In genomic region chr1:56404561-56405030, GRCh38 we compare ENCODE assay signal across 19 cellular contexts.
DNase-seq lines count a peak whose midpoint lies in the region; ATAC-seq, FAIRE-seq and TF ChIP-seq lines count a peak whose summit lies in the region.
"Had no signal": no experiment of that assay in that cellular context is flagged by ENCODE, and none has a peak within 500 bp of the region (broad histone marks: within the 10 kb centered on the region; RNA-seq: fewer than 3 reads in every experiment).

No MANE protein-coding gene starts in this region.

- H3K36me3 ChIP-seq in BLaER1 (no peaks in the 10 kb centered on the region), GM12878 (ENCODE audit: control insufficient read depth in 2 of 2, insufficient read depth in 2 of 2, low read length in 1 of 2) (no peaks in the 10 kb centered on the region)
- H3K36me3 ChIP-seq: colonic mucosa, neutrophil had no signal

- H3K9ac ChIP-seq in BLaER1 (no peak overlapping the region), GM12878 (ENCODE audit: control insufficient read depth, insufficient read depth, low read length) (no peak overlapping the region)

- peak; percentile 10; the same call in 2 of the 3 replicates for ATAC-seq in GM12878
- ATAC-seq in left cardiac atrium: peak; percentile 88 to 96
- ATAC-seq in GM21381 (IDR thresholded peaks at IDR 0.05; ENCODE audit: unreplicated experiment): no peak

- in situ Hi-C loops in GM12878 (cut with MboI): no loop called here

- DNase-seq in GM12878 (ENCODE audit: low read depth, low spot score) (no peak), left cardiac atrium (peak; percentile 52), smooth muscle cell of the brain vasculature (ENCODE audit: low read depth, low spot score) (peak; percentile 4), cerebellar cortex (ENCODE audit: low spot score) (no peak), A172 (ENCODE audit: low spot score) (no peak)
- DNase-seq in activated effector memory CD4-positive, alpha-beta T cell treated with Interleukin-2 at 50 U/mL for 16 hours: no peak
- DNase-seq: ACHN; activated CD4-positive, alpha-beta memory T cell treated with anti-CD3 and anti-CD28 coated beads, Interleukin-2, amount 10 ng/mL, durations not matched to agents 7 days and 5 days; activated T-cell treated with anti-CD3 and anti-CD28 coated beads, Interleukin-2, amount 50 U/mL, for 48 hours; colonic mucosa; COR-L47; immature natural killer cell; NCI-H1105 treated with DMSO at 0.1 percent for 48 hours; stimulated activated CD4-positive, alpha-beta T cell treated with anti-CD3 and anti-CD28 coated beads, Interleukin-4, amount 100 ng/mL, for 4 hours; SW 1271 had no signal

- H4K20me1 ChIP-seq in BLaER1 (no peaks in the 10 kb centered on the region), GM12878 (ENCODE audit: control insufficient read depth, insufficient read depth) (no peaks in the 10 kb centered on the region)

- H3K79me2 ChIP-seq in GM12878 (ENCODE audit: control insufficient read depth, insufficient read depth, low read length): no peaks in the 10 kb centered on the region

- WGBS in GM12878 (ENCODE audit: insufficient coverage, insufficient replicate concordance, low lambda C conversion rate, missing lambda C conversion rate): under 1% methylated on average over 7 of the region's 7 CpGs

- RAD21 ChIA-PET in GM12878 (lab: Charles Lee; ENCODE audit: unreplicated experiment): interaction anchor here (0.5 to 1.4 kb wide), 2 partner anchors 127 to 173 kb away, joined by 3 to 6 read pairs; no protein-coding TSS in a partner anchor

- FAIRE-seq in GM12878 (lab: Jason Lieb, UNC): no peak
- FAIRE-seq: GM12891 had no signal

- no peak for TF ChIP-seq EP300 in GM12878 (IDR thresholded peaks at IDR 0.05; ENCODE audit: borderline replicate concordance in 1 of 2, control insufficient read depth in 1 of 2, low read depth in 2 of 2, low read length in 2 of 2)

- POLR2A ChIA-PET in GM12878 (lab: Charles Lee): no interaction called here

- intact Hi-C loops in GM12878 (cut with micrococcal nuclease; ENCODE audit: unreplicated experiment): loop anchor here (5.0 kb wide), 1 partner anchor 702 kb away; no protein-coding TSS in a partner anchor
- intact Hi-C loops in left cardiac atrium (cut with DNase I): no loop called here

- CTCF ChIA-PET in GM12878 (lab: Yijun Ruan, JAX): interaction anchor here (1.5 to 12.9 kb wide), 2 partner anchors 66 to 175 kb away, joined by 3 to 257 read pairs; partner anchors contain the start of gene PLPP3

- TF ChIP-seq POLR2A in GM12878 (IDR thresholded peaks at IDR 0.05; ENCODE audit: low read depth, low read length): no peak

- no peak for TF ChIP-seq RAD21 in GM12878 (IDR thresholded peaks at IDR 0.05; ENCODE audit: insufficient read depth, low read depth, low read length)

- no peaks in the 10 kb centered on the region for H3K27me3 ChIP-seq in BLaER1
- H3K27me3 ChIP-seq in GM12878 (replicated peaks in 1 of 2; ENCODE audit: control insufficient read depth in 2 of 2, insufficient read depth in 2 of 2, low read length in 1 of 2): no peaks in the 10 kb centered on the region
- H3K27me3 ChIP-seq: colonic mucosa had no signal

- H3K4me2 ChIP-seq in BLaER1: peak overlapping the region; percentile 69
- H3K4me2 ChIP-seq in GM12878 (ENCODE audit: control insufficient read depth, insufficient read depth): no peak overlapping the region

- no peak overlapping the region for H2AFZ ChIP-seq in GM12878 (ENCODE audit: control insufficient read depth, low read depth, low read length)

- no peak for TF ChIP-seq CTCF in GM12878 (IDR thresholded peaks at IDR 0.05 in 2 of 3, conservative IDR thresholded peaks at IDR 0.05 in 1 of 3; ENCODE audit: control insufficient read depth in 2 of 3, extremely low read depth in 1 of 3, insufficient read depth in 1 of 3, low read depth in 3 of 3, low read length in 3 of 3)

- H3K4me3 ChIP-seq in BLaER1: no peak overlapping the region
- H3K4me3 ChIP-seq in GM12878: no peak overlapping the region
- H3K4me3 ChIP-seq: colonic mucosa had no signal

- H3K9me3 ChIP-seq in BLaER1: no peaks in the 10 kb centered on the region
- no peaks in the 10 kb centered on the region for H3K9me3 ChIP-seq in GM12878 (replicated peaks; ENCODE audit: control insufficient read depth, insufficient read depth, low read length)
- H3K9me3 ChIP-seq: colonic mucosa, neutrophil had no signal

- SMC1A ChIA-PET in GM12878 (lab: Charles Lee; ENCODE audit: uncharacterized antibody, unreplicated experiment): interaction anchor here (0.7 to 14.2 kb wide), 6 partner anchors 12 to 926 kb away, joined by 3 to 154 read pairs (median 4); partner anchors contain the start of gene PLPP3

- H3K4me1 ChIP-seq in BLaER1 (peaks cover 15% of the 10 kb centered on the region), GM12878 (ENCODE audit: control insufficient read depth, insufficient read depth, low read length) (no peaks in the 10 kb centered on the region)
- H3K4me1 ChIP-seq: colonic mucosa had no signal

- H3K27ac ChIP-seq in BLaER1: no peak overlapping the region
- no peak overlapping the region for H3K27ac ChIP-seq in GM12878 (ENCODE audit: control insufficient read depth, insufficient read depth)
- H3K27ac ChIP-seq: colonic mucosa, neutrophil had no signal

- no TSS peak for BruUV-seq in GM12878 (replicated peaks; lab: Mats Ljungman, UMichigan)

TF ChIP-seq in GM12878, 131 proteins besides CTCF, POLR2A, EP300 and RAD21:
- TF ChIP-seq MYB (IDR thresholded peaks at IDR 0.05; ENCODE audit: borderline replicate concordance, low read depth, low read length) (no peak), SPI1 (IDR thresholded peaks at IDR 0.05; ENCODE audit: borderline replicate concordance, insufficient read depth, low read depth, low read length) (peak; percentile 19; the same call in 1 of the 2 replicates), SUZ12 (IDR thresholded peaks at IDR 0.05; ENCODE audit: unreplicated experiment) (no peak), TCF7 (IDR thresholded peaks at IDR 0.05; ENCODE audit: borderline replicate concordance) (no peak), CEBPZ (IDR thresholded peaks at IDR 0.05; ENCODE audit: low read depth, low read length) (no peak), CHD4 (IDR thresholded peaks at IDR 0.05) (no peak), SRF (IDR thresholded peaks at IDR 0.05; ENCODE audit: low read depth in 2 of 2, low read length in 2 of 2) (no peak), SIX5 (IDR thresholded peaks at IDR 0.05; ENCODE audit: low read depth, low read length, severe bottlenecking) (no peak), IKZF1 (conservative IDR thresholded peaks at IDR 0.05) (0 out of 2 replicates have a peak, but pooled peaks have one; percentile 23), MYC (IDR thresholded peaks at IDR 0.05; ENCODE audit: insufficient read depth, insufficient read length, insufficient replicate concordance, low read length, severe bottlenecking) (no peak)
TF ChIP-seq in GM12878: peak in this region for 2.

Comparison
In these comparisons a context has a peak if more than half of its experiments do, and no peak if none do; other contexts are left out.
1. DNase-seq: peak in left cardiac atrium (single experiment) and smooth muscle cell of the brain vasculature (single experiment); none in GM12878 (single experiment), activated effector memory CD4-positive, alpha-beta T cell treated with Interleukin-2 at 50 U/mL for 16 hours (single experiment), cerebellar cortex (single experiment) and A172 (single experiment).